Comparison of ENCODE assay signal across 36 cellular contexts in the genomic region with DNA sequence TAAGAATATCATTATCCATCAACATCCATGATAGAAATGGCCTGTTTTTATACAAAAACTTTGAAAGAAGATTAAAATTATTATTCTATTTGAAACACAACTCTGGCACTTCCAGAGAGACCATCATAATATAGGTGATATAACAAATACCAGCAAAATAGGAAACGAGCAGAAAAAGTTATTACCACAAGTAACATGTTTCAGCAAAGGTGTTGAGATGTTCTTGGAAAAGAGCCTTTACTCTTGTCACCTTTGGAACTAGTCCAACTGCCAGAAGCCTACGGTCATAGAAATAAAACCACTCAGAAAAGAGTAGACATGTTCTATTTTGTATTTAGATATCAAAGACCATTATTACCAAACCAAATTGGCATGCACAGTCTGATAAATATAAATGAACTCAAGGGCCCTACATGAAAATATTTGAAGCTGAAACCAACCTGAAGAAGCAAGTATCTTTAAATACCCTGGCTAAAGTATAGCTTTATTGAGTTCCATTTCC.
"Had no signal": no experiment of that assay in that cellular context is flagged by ENCODE, and none has a peak within 500 bp of the region (broad histone marks: within the 10 kb centered on the region; RNA-seq: fewer than 3 reads in every experiment).

No MANE protein-coding gene starts in this region.

- H3K4me1 Mint-ChIP-seq: activated naive CD8-positive, alpha-beta T cell treated with anti-CD3 and anti-CD28 coated beads, Interleukin-2, amount 50 U/mL, for 24 hours; brain had no signal

- FAIRE-seq: bronchial epithelial cell, RCC 7860 had no signal

- ATAC-seq: activated CD8-positive, alpha-beta memory T cell treated with anti-CD3 and anti-CD28 coated beads, Interleukin-2, amount 10 ng/mL, durations not matched to agents 7 days and 5 days; activated naive CD8-positive, alpha-beta T cell treated with anti-CD3 and anti-CD28 coated beads, Interleukin-2, amount 50 U/mL, for 24 hours had no signal

- H3K36me3 Mint-ChIP-seq: brain had no signal

- H3K27ac Mint-ChIP-seq: activated CD4-positive, alpha-beta memory T cell treated with anti-CD3 and anti-CD28 coated beads, Interleukin-2, amount 10 ng/mL, durations not matched to agents 7 days and 5 days; activated CD8-positive, alpha-beta memory T cell treated with anti-CD3 and anti-CD28 coated beads, Interleukin-2, amount 10 ng/mL, durations not matched to agents 7 days and 5 days; activated naive CD4-positive, alpha-beta T cell treated with anti-CD3 and anti-CD28 coated beads, Interleukin-2, amount 10 ng/mL, durations not matched to agents 7 days and 5 days; activated naive CD8-positive, alpha-beta T cell; activated naive CD8-positive, alpha-beta T cell treated with anti-CD3 and anti-CD28 coated beads, Interleukin-2, amount 50 U/mL, for 24 hours; brain had no signal

- H3K27me3 Mint-ChIP-seq: activated CD4-positive, alpha-beta memory T cell treated with anti-CD3 and anti-CD28 coated beads, Interleukin-2, amount 10 ng/mL, durations not matched to agents 7 days and 5 days; activated CD8-positive, alpha-beta memory T cell treated with anti-CD3 and anti-CD28 coated beads, Interleukin-2, amount 10 ng/mL, durations not matched to agents 7 days and 5 days; activated naive CD4-positive, alpha-beta T cell treated with anti-CD3 and anti-CD28 coated beads, Interleukin-2, amount 10 ng/mL, durations not matched to agents 7 days and 5 days; activated naive CD8-positive, alpha-beta T cell; activated naive CD8-positive, alpha-beta T cell treated with anti-CD3 and anti-CD28 coated beads, Interleukin-2, amount 50 U/mL, for 24 hours had no signal

- H3K4me3 Mint-ChIP-seq: activated CD4-positive, alpha-beta memory T cell treated with anti-CD3 and anti-CD28 coated beads, Interleukin-2, amount 10 ng/mL, durations not matched to agents 7 days and 5 days; activated CD8-positive, alpha-beta memory T cell treated with anti-CD3 and anti-CD28 coated beads, Interleukin-2, amount 10 ng/mL, durations not matched to agents 7 days and 5 days; activated naive CD4-positive, alpha-beta T cell treated with anti-CD3 and anti-CD28 coated beads, Interleukin-2, amount 10 ng/mL, durations not matched to agents 7 days and 5 days; activated naive CD8-positive, alpha-beta T cell; activated naive CD8-positive, alpha-beta T cell treated with anti-CD3 and anti-CD28 coated beads, Interleukin-2, amount 50 U/mL, for 24 hours; brain had no signal

- DNase-seq: activated CD4-positive, alpha-beta memory T cell treated with anti-CD3 and anti-CD28 coated beads, Interleukin-2, amount 10 ng/mL, durations not matched to agents 7 days and 5 days; activated CD4-positive, alpha-beta T cell treated with anti-CD3 and anti-CD28 coated beads for 1 hour; activated CD4-positive, alpha-beta T cell treated with anti-CD3 and anti-CD28 coated beads for 48 hours; activated CD4-positive, CD25-positive, alpha-beta regulatory T cell; activated CD8-positive, alpha-beta memory T cell treated with anti-CD3 and anti-CD28 coated beads for 24 hours; activated CD8-positive, alpha-beta memory T cell treated with anti-CD3 and anti-CD28 coated beads, Interleukin-2, amount 10 ng/mL, durations not matched to agents 7 days and 5 days; activated CD8-positive, alpha-beta memory T cell treated with anti-CD3 and anti-CD28 coated beads, Interleukin-2, amount 50 U/mL, for 48 hours; activated effector memory CD4-positive, alpha-beta T cell treated with Interleukin-2 at 50 U/mL for 16 hours; activated naive CD4-positive, alpha-beta T cell treated with anti-CD3 and anti-CD28 coated beads, Interleukin-2, amount 10 ng/mL, durations not matched to agents 7 days and 5 days; activated naive CD8-positive, alpha-beta T cell treated with anti-CD3 and anti-CD28 coated beads, Interleukin-2, amount 50 U/mL, for 24 hours; activated T-cell treated with anti-CD3 and anti-CD28 coated beads, Interleukin-2, amount 50 U/mL, for 48 hours; anterior cingulate cortex; caudate nucleus; Kasumi-1; MG63; NCI-H1048; NCI-H1417; NCI-H146; NCI-H187; NCI-H2029 treated with DMSO at 0.1 percent for 48 hours; NCI-H2107; NCI-H226; NCI-H446 treated with DMSO at 0.1 percent for 48 hours; NCI-H524; NCI-H69; NCI-H82; NK-92 treated with Interleukin-12 subunit alpha and Interleukin-12 subunit beta, amount 100 ng/mL, for 24 hours; PC-9; SHP77; SJCRH30; T1000; WERI-Rb-1 had no signal
